Comparison of ENCODE assay signal across 17 cellular contexts in the genomic region with DNA sequence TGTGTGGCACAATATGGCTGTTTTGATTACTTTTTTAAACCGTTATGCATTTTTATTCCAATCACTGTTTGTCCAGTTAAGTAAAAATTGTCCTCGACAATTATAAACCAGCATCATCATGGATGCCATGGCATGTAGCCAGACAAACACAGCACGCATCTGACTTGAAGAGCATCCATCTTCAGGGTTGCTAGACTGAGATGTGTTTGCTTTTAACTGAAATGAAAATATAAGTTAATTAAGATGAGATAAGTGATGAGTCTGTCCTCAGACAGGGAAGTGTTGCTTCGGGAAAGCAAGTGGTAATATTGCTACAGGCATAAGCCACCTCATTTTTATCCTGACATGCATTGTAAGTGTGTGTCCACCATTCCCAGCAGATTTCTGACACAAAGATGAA.
"Had no signal": no experiment of that assay in that cellular context is flagged by ENCODE, and none has a peak within 500 bp of the region (broad histone marks: within the 10 kb centered on the region; RNA-seq: fewer than 3 reads in every experiment).

No MANE protein-coding gene starts in this region.

- DNase-seq: activated CD4-positive, alpha-beta T cell treated with anti-CD3 and anti-CD28 coated beads for 36 hours; activated CD4-positive, alpha-beta T cell treated with anti-CD3 and anti-CD28 coated beads, Interleukin-2, amount 10 ng/mL, durations not matched to agents 7 days and 5 days; activated CD4-positive, alpha-beta T cell treated with anti-CD3 and anti-CD28 coated beads, Interleukin-2, amount 50 U/mL, for 48 hours; activated CD8-positive, alpha-beta T cell treated with anti-CD3 and anti-CD28 coated beads, Interleukin-2, amount 10 ng/mL, durations not matched to agents 7 days and 5 days; activated gamma-delta T cell; activated naive CD4-positive, alpha-beta T cell treated with anti-CD3 and anti-CD28 coated beads for 36 hours; activated T-cell treated with anti-CD3 and anti-CD28 coated beads, Interleukin-2, amount 50 U/mL, for 24 hours; body of pancreas; NCI-H1436 treated with DMSO at 0.1 percent for 48 hours; NCI-H1694 treated with DMSO at 0.1 percent for 48 hours; NCI-H2029; NCI-H2107; NCI-H226; NCI-H510A; NCI-H526; PC-9; SIG-M5 had no signal
